Comparison of ENCODE assay signal across 34 cellular contexts in genomic region chr6:46845126-46845525, GRCh38. TPM values are rescaled to one million over a fixed set of nuclear protein-coding genes. Genes with fewer than 3 reads are reported as not detected.
"Had no signal": no experiment of that assay in that cellular context is flagged by ENCODE, and none has a peak within 500 bp of the region (broad histone marks: within the 10 kb centered on the region; RNA-seq: fewer than 3 reads in every experiment).

No MANE protein-coding gene starts in this region.

- DNase-seq: naive thymus-derived CD8-positive, alpha-beta T cell; nephron progenitor cell; nucleus accumbens; posterior cingulate gyrus; psoas muscle; right cardiac atrium; spleen; stimulated activated CD4-positive, alpha-beta T cell treated with anti-CD3 and anti-CD28 coated beads, Interleukin-12 subunit alpha, Interleukin-12 subunit beta, amount 100 ng/mL, for 4 hours; stimulated activated CD4-positive, alpha-beta T cell treated with anti-CD3 and anti-CD28 coated beads, Interleukin-1b, Interleukin-23, amount 100 ng/mL, for 48 hours; stimulated activated CD4-positive, alpha-beta T cell treated with anti-CD3 and anti-CD28 coated beads, Interleukin-4, amount 100 ng/mL, for 1 hour; stimulated activated CD4-positive, alpha-beta T cell treated with anti-CD3 and anti-CD28 coated beads, Interleukin-4, amount 100 ng/mL, for 4 hours; stimulated activated CD8-positive, alpha-beta memory T cell treated with anti-CD3 and anti-CD28 coated beads, Interleukin-4, amount 100 ng/mL, for 48 hours; stimulated activated naive CD4-positive, alpha-beta T cell; stimulated activated naive CD8-positive, alpha-beta T cell treated with anti-CD3 and anti-CD28 coated beads, Interleukin-15, amount 100 ng/mL, for 72 hours; stimulated activated naive CD8-positive, alpha-beta T cell treated with anti-CD3 and anti-CD28 coated beads, Interleukin-15, Interleukin-2, amounts not matched to agents 100 U/mL and 50 U/mL, for 24 hours; substantia nigra; testis; tibial artery; transverse colon; upper lobe of right lung; uterus had no signal

- H3K79me2 ChIP-seq: parathyroid adenoma had no signal

- ATAC-seq: naive thymus-derived CD8-positive, alpha-beta T cell; natural killer cell treated with Interleukin-12 subunit alpha and Interleukin-12 subunit beta and Interleukin-15 and Interleukin-18, amount 100 ng/mL, for 72 hours; psoas muscle; right cardiac atrium; sciatic nerve; stimulated activated memory B cell treated with anti-CD40 and anti-IgM and Interleukin-4, amounts not matched to agents 10 μg/mL and 1 μg/mL and 100 μg/mL, for 72 hours; stimulated activated naive CD8-positive, alpha-beta T cell treated with anti-CD3 and anti-CD28 coated beads, Interleukin-15, amount 100 ng/mL, for 72 hours; stimulated activated naive CD8-positive, alpha-beta T cell treated with anti-CD3 and anti-CD28 coated beads, Interleukin-15, Interleukin-2, amounts not matched to agents 100 U/mL and 50 U/mL, for 24 hours; upper lobe of right lung had no signal

- H2AFZ ChIP-seq: parathyroid adenoma had no signal

- H3K36me3 ChIP-seq: neutrophil, spleen, suprapubic skin, tibial artery, transverse colon, upper lobe of right lung, uterus had no signal

- H3K9ac ChIP-seq: parathyroid adenoma had no signal

- H3K9me3 ChIP-seq: testis, uterus had no signal

- H3K4me1 ChIP-seq: parathyroid adenoma, psoas muscle, uterus had no signal

- H3K27ac ChIP-seq: neutrophil, parathyroid adenoma, psoas muscle, skin epidermis, spleen, suprapubic skin, testis, tibial artery, transverse colon, upper lobe of right lung, uterus had no signal

- H3K4me2 ChIP-seq: smooth muscle cell had no signal

- H3K4me3 ChIP-seq: psoas muscle, skin epidermis, smooth muscle cell, spleen, suprapubic skin, testis, tibial artery, transverse colon, upper lobe of right lung, uterus had no signal

- H3K27me3 ChIP-seq: suprapubic skin, testis, tibial artery, transverse colon, upper lobe of right lung, uterus had no signal

RNA-seq across cellular contexts. Expression of gene MEP1A, which starts 51.9 kb away (rescaled TPM):
- total RNA-seq: naive thymus-derived CD8-positive, alpha-beta T cell; natural killer cell treated with Interleukin-12 subunit alpha and Interleukin-12 subunit beta and Interleukin-15 and Interleukin-18, amount 100 ng/mL, for 72 hours; neural crest cell; omental fat pad; osteocyte; psoas muscle; renal cortical epithelial cell; right cardiac atrium; sciatic nerve; smooth muscle cell; upper lobe of right lung; urinary bladder had no signal
- polyA plus RNA-seq: naive thymus-derived CD8-positive, alpha-beta T cell; right cardiac atrium; smooth muscle cell; urinary bladder had no signal
